Comparison of ENCODE assay signal across 9 cellular contexts in the genomic region with DNA sequence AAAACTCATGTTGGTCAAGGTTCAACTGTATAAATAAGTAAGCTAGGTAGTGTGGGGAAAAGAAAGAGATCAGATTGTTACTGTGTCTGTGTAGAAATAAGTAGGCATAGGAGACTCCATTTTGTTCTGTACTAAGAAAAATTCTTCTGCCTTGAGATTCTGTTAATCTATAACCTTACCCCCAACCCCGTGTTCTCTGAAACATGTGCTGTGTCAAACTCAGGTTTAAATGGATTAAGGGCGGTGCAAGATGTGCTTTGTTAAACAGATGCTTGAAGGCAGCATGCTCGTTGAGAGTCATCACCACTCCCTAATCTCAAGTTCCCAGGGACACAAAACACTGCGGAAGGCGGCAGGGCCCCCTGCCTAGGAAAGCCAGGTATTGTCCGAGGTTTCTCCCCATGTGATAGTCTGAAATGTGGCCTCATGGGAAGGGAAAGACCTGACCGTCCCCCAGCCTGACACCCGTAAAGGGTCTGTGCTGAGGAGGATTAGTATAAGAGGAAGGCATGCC. TPM values are rescaled to one million over a fixed set of nuclear protein-coding genes. Genes with fewer than 3 reads are reported as not detected.
DNase-seq lines count a peak whose midpoint lies in the region; ATAC-seq, FAIRE-seq and TF ChIP-seq lines count a peak whose summit lies in the region.
"Not testable (repeated sequence)": the region's sequence is repeated elsewhere in the genome, so short reads cannot be mapped to it uniquely, and the experiment has no call there.
"Had no signal": no experiment of that assay in that cellular context is flagged by ENCODE, and none has a peak within 500 bp of the region (broad histone marks: within the 10 kb centered on the region; RNA-seq: fewer than 3 reads in every experiment).

No MANE protein-coding gene starts in this region.

- not testable (repeated sequence) for H3K4me3 ChIP-seq in Caco-2 (ENCODE audit: low read depth, low read length); HUES64 (ENCODE audit: low read length); Peyer's patch; mesendoderm (ENCODE audit: low read length); trophoblast cell (ENCODE audit: low read depth, low read length); upper lobe of right lung
- H3K4me3 ChIP-seq in H1 (ENCODE audit: extremely low read depth in 1 of 4, insufficient read depth in 2 of 4, low read depth in 3 of 4, low read length in 4 of 4): peak overlapping the region in 1 of 4 experiments; percentile 13; a peak in 1 of 8 replicates
- H3K4me3 ChIP-seq in iPS-18a (ENCODE audit: low read length): peak overlapping the region; percentile 17

- not testable (repeated sequence) for H3K79me1 ChIP-seq in H1 (ENCODE audit: low read depth, low read length); mesendoderm (ENCODE audit: low read length); trophoblast cell (ENCODE audit: low read length)

- not testable (repeated sequence) for ATAC-seq in upper lobe of right lung

- DNase-seq in Caco-2 (peak; percentile 91 to 94), H1 (ENCODE audit: low read depth in 1 of 2, low spot score in 2 of 2) (peak; percentile 56 to 67), mesendoderm (peak; percentile 92), upper lobe of right lung (peak; percentile 70)
- DNase-seq in Peyer's patch, trophoblast cell: not testable (repeated sequence)

- H4K91ac ChIP-seq in H1 (replicated peaks; ENCODE audit: insufficient read length, low read length): not testable (repeated sequence)
- peak overlapping the region; percentile 33 for H4K91ac ChIP-seq in trophoblast cell (ENCODE audit: low read depth, low read length)

- H3K9me3 ChIP-seq in Caco-2: peaks cover 13% of the 10 kb centered on the region
- not testable (repeated sequence) for H3K9me3 ChIP-seq in HUES64 (ENCODE audit: insufficient read depth, low read depth, low read length); Peyer's patch; H1 (ENCODE audit: insufficient read depth in 2 of 2, low read depth in 1 of 2, low read length in 1 of 2); iPS-18a (ENCODE audit: control insufficient read depth, low read depth, low read length); trophoblast cell (ENCODE audit: insufficient read depth, low read depth, low read length); upper lobe of right lung

- not testable (repeated sequence) for TF ChIP-seq RAD21 in H1 (IDR thresholded peaks at IDR 0.05 in 1 of 2, conservative IDR thresholded peaks at IDR 0.05 in 1 of 2; ENCODE audit: low read depth in 2 of 2, low read length in 2 of 2)

- H3K4me1 ChIP-seq in Caco-2 (peaks cover 82% of the 10 kb centered on the region), HUES64 (ENCODE audit: insufficient read depth, low read length) (peaks cover 34% of the 10 kb centered on the region), Peyer's patch (peaks cover 0 to 10% (median 0%) of the 10 kb centered on the region in 4 donors), H1 (replicated peaks in 1 of 4; ENCODE audit: control insufficient read depth in 3 of 4, insufficient read depth in 4 of 4, low read length in 3 of 4) (peaks cover 6 to 21% (median 13%) of the 10 kb centered on the region in 4 experiments), iPS-18a (ENCODE audit: control insufficient read depth, low read depth, low read length) (peaks cover 20% of the 10 kb centered on the region), mesendoderm (ENCODE audit: control insufficient read depth, low read depth, low read length) (peaks cover 10% of the 10 kb centered on the region)
- not testable (repeated sequence) for H3K4me1 ChIP-seq in trophoblast cell (ENCODE audit: control insufficient read depth in 1 of 2, insufficient read depth in 2 of 2, low read length in 2 of 2); upper lobe of right lung

- not testable (repeated sequence) for H3K23ac ChIP-seq in H1 (ENCODE audit: insufficient read length); mesendoderm (ENCODE audit: low read length); trophoblast cell (ENCODE audit: low read length)

- not testable (repeated sequence) for H3K36me3 ChIP-seq in Caco-2 (ENCODE audit: control insufficient read depth, insufficient read depth, low read length); HUES64 (ENCODE audit: insufficient read depth, low read length); Peyer's patch; iPS-18a (ENCODE audit: control insufficient read depth, low read depth, low read length); mesendoderm (ENCODE audit: control insufficient read depth, insufficient read depth, low read length); trophoblast cell (ENCODE audit: control insufficient read depth in 1 of 2, insufficient read depth in 2 of 2, low read length in 2 of 2); upper lobe of right lung
- peaks cover 0 to 16% (median 1%) of the 10 kb centered on the region in 4 experiments; a peak in 2 of 8 replicates for H3K36me3 ChIP-seq in H1 (ENCODE audit: control insufficient read depth in 2 of 4, insufficient read depth in 4 of 4, low read length in 3 of 4)

- peak overlapping the region; percentile 93; the same call in 1 of the 2 replicates for H2BK5ac ChIP-seq in H1 (ENCODE audit: low read depth, low read length)
- H2BK5ac ChIP-seq in mesendoderm (ENCODE audit: low read length): not testable (repeated sequence)
- peak overlapping the region; percentile 52 for H2BK5ac ChIP-seq in trophoblast cell (ENCODE audit: low read depth, low read length, poor library complexity)

- H2BK15ac ChIP-seq in H1 (ENCODE audit: low read length); mesendoderm (replicated peaks; ENCODE audit: low read depth): not testable (repeated sequence)

- intact Hi-C loops in Caco-2 (cut with micrococcal nuclease; ENCODE audit: unreplicated experiment): loop anchor here (1.0 to 2.0 kb wide), 3 partner anchors 31 to 44 kb away; partner anchors contain the start of gene PMF1
- intact Hi-C loops in upper lobe of right lung (cut with DNase I): not testable (repeated sequence)

- not testable (repeated sequence) for H3K4ac ChIP-seq in H1 (replicated peaks; ENCODE audit: insufficient read length, low read depth, low read length); mesendoderm (ENCODE audit: low read depth, low read length); trophoblast cell (ENCODE audit: low read depth, low read length)

- not testable (repeated sequence) for H3K23me2 ChIP-seq in H1 (ENCODE audit: low read depth, low read length)

- not testable (repeated sequence) for TF ChIP-seq POLR2A in Peyer's patch (IDR thresholded peaks at IDR 0.05); H1 (IDR thresholded peaks at IDR 0.05; ENCODE audit: control extremely low read depth in 1 of 2, low read depth in 2 of 2, low read length in 2 of 2)

- H3K14ac ChIP-seq in H1 (ENCODE audit: insufficient read length); trophoblast cell (ENCODE audit: low read length): not testable (repeated sequence)

- 2% methylated on average over 6 of the region's 8 CpGs for WGBS in HUES64
- 1% methylated on average over 8 of the region's 8 CpGs; no CpG with 5 or more reads in 1 of the 2 experiments for WGBS in H1 (ENCODE audit: extremely low coverage in 1 of 2, insufficient coverage in 1 of 2, insufficient read length in 1 of 2, insufficient replicate concordance in 2 of 2, low coverage in 1 of 2, low lambda C conversion rate in 2 of 2, missing lambda C conversion rate in 1 of 2), 2 experiments
- no CpG with 5 or more reads among the region's 8 CpGs for WGBS in mesendoderm (ENCODE audit: extremely low coverage, insufficient coverage, low lambda C conversion rate)
- no CpG with 5 or more reads among the region's 8 CpGs for WGBS in trophoblast cell (ENCODE audit: extremely low coverage, insufficient coverage, insufficient read length)

- H3K27me3 ChIP-seq in Caco-2 (replicated peaks; ENCODE audit: control insufficient read depth, insufficient read depth, low read length); HUES64 (ENCODE audit: insufficient read depth, low read length); Peyer's patch; H1 (replicated peaks in 1 of 4; ENCODE audit: control insufficient read depth in 3 of 4, extremely low read depth in 1 of 4, insufficient read depth in 3 of 4, low read length in 3 of 4); iPS-18a (ENCODE audit: control insufficient read depth, insufficient read depth, low read length); mesendoderm (ENCODE audit: insufficient read depth, low read length, poor library complexity); trophoblast cell (ENCODE audit: insufficient read depth, low read length); upper lobe of right lung: not testable (repeated sequence)

- H3K27ac Mint-ChIP-seq in Caco-2 (ENCODE audit: unreplicated experiment): peak overlapping the region; percentile 87

- H3K4me1 Mint-ChIP-seq in Caco-2 (ENCODE audit: low read depth, unreplicated experiment): peaks cover 36% of the 10 kb centered on the region

- BruUV-seq in Caco-2 (replicated peaks; lab: Mats Ljungman, UMichigan): not testable (repeated sequence)

- not testable (repeated sequence) for H4K12ac ChIP-seq in trophoblast cell (ENCODE audit: low read depth, low read length)

- H2BK20ac ChIP-seq in H1 (ENCODE audit: low read length): not testable (repeated sequence)

- TF ChIP-seq EP300 in H1 (IDR thresholded peaks at IDR 0.05; ENCODE audit: borderline replicate concordance in 1 of 2, low read depth in 2 of 2, low read length in 2 of 2): not testable (repeated sequence)

- H4K5ac ChIP-seq in H1 (ENCODE audit: insufficient read length, low read depth, low read length): peak overlapping the region; percentile 36
- H4K5ac ChIP-seq in mesendoderm (ENCODE audit: low read length): not testable (repeated sequence)

- H3K36me3 Mint-ChIP-seq in Caco-2 (ENCODE audit: insufficient read depth, unreplicated experiment): peaks cover 43% of the 10 kb centered on the region

- not testable (repeated sequence) for H2AFZ ChIP-seq in H1 (ENCODE audit: low read length); trophoblast cell (ENCODE audit: insufficient read depth, low read length, poor library complexity)

- not testable (repeated sequence) for TF ChIP-seq CTCF in Caco-2 (IDR thresholded peaks at IDR 0.05; ENCODE audit: insufficient read depth in 1 of 2, low read depth in 1 of 2, low read length in 1 of 2, severe bottlenecking in 1 of 2, unreplicated experiment in 1 of 2); Peyer's patch (IDR thresholded peaks at IDR 0.05); H1 (IDR thresholded peaks at IDR 0.05; ENCODE audit: control extremely low read depth in 1 of 3, insufficient read depth in 1 of 3, low read depth in 1 of 3, low read length in 3 of 3); upper lobe of right lung (IDR thresholded peaks at IDR 0.05)

- not testable (repeated sequence) for H3K79me2 ChIP-seq in H1 (ENCODE audit: control insufficient read depth in 1 of 2, insufficient read depth in 2 of 2, low read length in 2 of 2); mesendoderm (ENCODE audit: control insufficient read depth, insufficient read depth, low read length); trophoblast cell (ENCODE audit: control insufficient read depth, insufficient read depth, low read length, poor library complexity)

- not testable (repeated sequence) for H2AK5ac ChIP-seq in H1 (ENCODE audit: low read depth, low read length); mesendoderm (ENCODE audit: low read length); trophoblast cell (ENCODE audit: low read length)

- peak overlapping the region; percentile 53 for H3K9ac ChIP-seq in HUES64 (ENCODE audit: low read depth, low read length)
- H3K9ac ChIP-seq in H1 (replicated peaks in 1 of 4; ENCODE audit: extremely low read depth in 1 of 4, low read depth in 3 of 4, low read length in 3 of 4); trophoblast cell (ENCODE audit: low read length): not testable (repeated sequence)
- peak overlapping the region; percentile 50 for H3K9ac ChIP-seq in iPS-18a (ENCODE audit: low read length)
- H3K9ac ChIP-seq in mesendoderm (ENCODE audit: low read length): peak overlapping the region; percentile 26

- not testable (repeated sequence) for H3K9me3 Mint-ChIP-seq in Caco-2 (ENCODE audit: unreplicated experiment)

- not testable (repeated sequence) for H2BK12ac ChIP-seq in H1 (ENCODE audit: low read depth, low read length); trophoblast cell (ENCODE audit: low read length)

- not testable (repeated sequence) for H3K56ac ChIP-seq in H1 (replicated peaks; ENCODE audit: insufficient read length, low read depth, low read length)
- peak overlapping the region; percentile 6 for H3K56ac ChIP-seq in mesendoderm (ENCODE audit: low read length)

- POLR2A ChIA-PET in Caco-2 (lab: Charles Lee): interaction anchor here (0.7 kb wide), 1 partner anchor 747 kb away, joined by 4 read pairs; no protein-coding TSS in a partner anchor
- POLR2A ChIA-PET in H1 (lab: Charles Lee; ENCODE audit: partially characterized antibody): interaction anchor here (0.6 to 2.0 kb wide), 6 partner anchors 12 to 299 kb away, joined by 3 to 14 read pairs (median 5); partner anchors contain the start of gene SLC25A44

- not testable (repeated sequence) for H4K20me1 ChIP-seq in H1 (replicated peaks in 1 of 2; ENCODE audit: control insufficient read depth in 1 of 2, insufficient read depth in 2 of 2, low read length in 2 of 2)

- not testable (repeated sequence) for FAIRE-seq in H1 (lab: Jason Lieb, UNC)

- peak overlapping the region; percentile 19 to 42; a peak in 2 of 4 replicates for H3K4me2 ChIP-seq in H1 (ENCODE audit: insufficient read depth in 1 of 2, low read depth in 2 of 2, low read length in 2 of 2)
- not testable (repeated sequence) for H3K4me2 ChIP-seq in mesendoderm (ENCODE audit: low read length); trophoblast cell (ENCODE audit: low read length)

- H3K27ac ChIP-seq in HUES64 (ENCODE audit: low read depth, low read length) (peak overlapping the region; percentile 98), Peyer's patch (peak overlapping the region in 3 of 4 donors; percentile 49 to 81 (median 73)), H1 (ENCODE audit: low read depth, low read length) (peak overlapping the region; percentile 67; the same call in 1 of the 2 replicates), iPS-18a (ENCODE audit: low read length) (peak overlapping the region; percentile 85), mesendoderm (ENCODE audit: low read depth, low read length) (peak overlapping the region; percentile 66), trophoblast cell (ENCODE audit: low read depth, low read length) (peak overlapping the region; percentile 11), upper lobe of right lung (peak overlapping the region; percentile 5)

- not testable (repeated sequence) for H3K27me3 Mint-ChIP-seq in Caco-2 (ENCODE audit: insufficient read depth, unreplicated experiment)

- not testable (repeated sequence) for H4K8ac ChIP-seq in H1 (ENCODE audit: extremely low read depth, insufficient read depth, low read length); mesendoderm (ENCODE audit: low read depth, low read length); trophoblast cell (ENCODE audit: low read depth, low read length)

- H3K18ac ChIP-seq in H1 (ENCODE audit: extremely low read depth, low read length); mesendoderm (ENCODE audit: low read length); trophoblast cell (ENCODE audit: low read length): not testable (repeated sequence)

- H2BK120ac ChIP-seq in H1 (replicated peaks; ENCODE audit: low read depth, low read length); mesendoderm (ENCODE audit: low read depth, low read length): not testable (repeated sequence)
- H2BK120ac ChIP-seq in trophoblast cell (ENCODE audit: insufficient read depth, low read length, poor library complexity): peak overlapping the region; percentile 57

- peak overlapping the region; percentile 58 for H3K4me3 Mint-ChIP-seq in Caco-2 (ENCODE audit: unreplicated experiment)

- CTCF ChIA-PET in Caco-2 (lab: Charles Lee): not testable (repeated sequence)
- CTCF ChIA-PET in H1 (lab: Charles Lee; ENCODE audit: partially characterized antibody): interaction anchor here (0.6 to 2.0 kb wide), 4 partner anchors 13 to 40 kb away, joined by 3 to 7 read pairs (median 4); no protein-coding TSS in a partner anchor

RNA-seq across cellular contexts. Expression of gene SLC25A44, which starts 12.4 kb away (rescaled TPM):
- total RNA-seq in Caco-2 (2022): 29.3 and 31.1 TPM in 2 replicates
- polyA plus RNA-seq in HUES64 (2013, experiment 1 of 2): 19.3 TPM
- 20.0 TPM for polyA plus RNA-seq in HUES64 (2013, experiment 2 of 2)
- 10 to 100 TPM; 15.7 to 40.6 (median 33.7) TPM for total RNA-seq in Peyer's patch
- 23.4 and 31.4 TPM in 2 replicates for total RNA-seq in H1 (2021; fragmentation: NEBNext Ultra II Directional; extraction: Animal tissue kit (Norgen Biotek cat#: 25700))
- polyA plus RNA-seq in H1 (2011; rRNA removed): 27.0 and 32.1 TPM in 2 replicates
- 26.1 TPM for polyA plus RNA-seq in H1 (2011; cell fraction: cytosol; rRNA removed)
- 19.4 TPM for polyA plus RNA-seq in H1 (2011; cell fraction: nucleus; rRNA removed)
- 21.8 to 26.9 TPM (median 25.5 TPM) in 4 replicates for polyA plus RNA-seq in H1 (2012, experiment 1 of 2)
- 11.2 TPM for polyA plus RNA-seq in H1 (2012, experiment 2 of 2)
- polyA plus RNA-seq in H1 (2013, experiment 1 of 2): 19.3 TPM
- polyA plus RNA-seq in H1 (2013, experiment 2 of 2): 21.1 TPM
- polyA minus RNA-seq in H1 (2011; rRNA and poly(A)+ RNA removed): 50.6 and 53.0 TPM in 2 replicates
- polyA minus RNA-seq in H1 (2011; cell fraction: cytosol; rRNA and poly(A)+ RNA removed): 18.2 TPM
- polyA minus RNA-seq in H1 (2011; cell fraction: nucleus; rRNA and poly(A)+ RNA removed): 15.3 TPM
- 16.8 TPM for polyA plus RNA-seq in mesendoderm (2013, experiment 1 of 2)
- 17.0 TPM for polyA plus RNA-seq in mesendoderm (2013, experiment 2 of 2)
- 15.7 and 16.0 TPM in 2 replicates for polyA plus RNA-seq in trophoblast cell (2013)
- total RNA-seq in upper lobe of right lung: 24.9 TPM

RNA-seq across cellular contexts. Expression of gene SEMA4A, which starts 28.1 kb away (rescaled TPM):
- total RNA-seq in Caco-2 (2022) (0.52 and 1.3 TPM in 2 replicates), Peyer's patch (10 to 100 TPM in 1 of 4 donors, 1 to 10 TPM in 3; 1.5 to 19.0 (median 3.2) TPM), upper lobe of right lung (30.7 TPM)
- 5.7 TPM for polyA plus RNA-seq in HUES64 (2013, experiment 1 of 2)
- polyA plus RNA-seq in HUES64 (2013, experiment 2 of 2): 4.9 TPM
- total RNA-seq in H1 (2021; fragmentation: NEBNext Ultra II Directional; extraction: Animal tissue kit (Norgen Biotek cat#: 25700)): 5.9 and 7.3 TPM in 2 replicates
- polyA plus RNA-seq in H1 (2011; rRNA removed): 10.6 and 12.0 TPM in 2 replicates
- polyA plus RNA-seq in H1 (2011; cell fraction: cytosol; rRNA removed): 10.3 TPM
- 27.7 TPM for polyA plus RNA-seq in H1 (2011; cell fraction: nucleus; rRNA removed)
- polyA plus RNA-seq in H1 (2012, experiment 1 of 2): 5.9 to 11.9 TPM (median 8.7 TPM) in 4 replicates
- polyA plus RNA-seq in H1 (2012, experiment 2 of 2): 6.4 TPM
- 6.5 TPM for polyA plus RNA-seq in H1 (2013, experiment 1 of 2)
- 6.3 TPM for polyA plus RNA-seq in H1 (2013, experiment 2 of 2)
- 11.9 TPM in 2 replicates for polyA minus RNA-seq in H1 (2011; rRNA and poly(A)+ RNA removed)
- 12.0 TPM for polyA minus RNA-seq in H1 (2011; cell fraction: cytosol; rRNA and poly(A)+ RNA removed)
- 15.1 TPM for polyA minus RNA-seq in H1 (2011; cell fraction: nucleus; rRNA and poly(A)+ RNA removed)
- polyA plus RNA-seq in mesendoderm (2013, experiment 1 of 2): 1.3 TPM
- 1.1 TPM for polyA plus RNA-seq in mesendoderm (2013, experiment 2 of 2)
- 0.47 and 0.83 TPM in 2 replicates for polyA plus RNA-seq in trophoblast cell (2013)
- total RNA-seq: HT1080 had no signal

RNA-seq across cellular contexts. Expression of gene PMF1, which starts 31.3 kb away (rescaled TPM):
- total RNA-seq in Caco-2 (2022) (90.2 and 95.7 TPM in 2 replicates), Peyer's patch (10 to 100 TPM; 39.9 to 52.8 (median 43.6) TPM), upper lobe of right lung (47.4 TPM)
- polyA plus RNA-seq in HUES64 (2013, experiment 1 of 2): 99.5 TPM
- polyA plus RNA-seq in HUES64 (2013, experiment 2 of 2): 96.0 TPM
- total RNA-seq in H1 (2021; fragmentation: NEBNext Ultra II Directional; extraction: Animal tissue kit (Norgen Biotek cat#: 25700)): 113 and 116 TPM in 2 replicates
- 296 and 337 TPM in 2 replicates for polyA plus RNA-seq in H1 (2011; rRNA removed)
- 245 TPM for polyA plus RNA-seq in H1 (2011; cell fraction: cytosol; rRNA removed)
- 147 TPM for polyA plus RNA-seq in H1 (2011; cell fraction: nucleus; rRNA removed)
- 99.8 to 147 TPM (median 136 TPM) in 4 replicates for polyA plus RNA-seq in H1 (2012, experiment 1 of 2)
- polyA plus RNA-seq in H1 (2012, experiment 2 of 2): 165 TPM
- polyA plus RNA-seq in H1 (2013, experiment 1 of 2): 91.8 TPM
- 90.0 TPM for polyA plus RNA-seq in H1 (2013, experiment 2 of 2)
- polyA minus RNA-seq in H1 (2011; rRNA and poly(A)+ RNA removed): 59.3 and 61.4 TPM in 2 replicates
- polyA minus RNA-seq in H1 (2011; cell fraction: cytosol; rRNA and poly(A)+ RNA removed): 43.6 TPM
- 23.0 TPM for polyA minus RNA-seq in H1 (2011; cell fraction: nucleus; rRNA and poly(A)+ RNA removed)
- 115 TPM for polyA plus RNA-seq in mesendoderm (2013, experiment 1 of 2)
- polyA plus RNA-seq in mesendoderm (2013, experiment 2 of 2): 112 TPM
- polyA plus RNA-seq in trophoblast cell (2013): 63.3 and 68.8 TPM in 2 replicates

Comparison
In these comparisons a context has a peak if more than half of its experiments do, and no peak if none do; other contexts are left out.
1. H3K27ac ChIP-seq: peak in every context shown above with its lines; median percentile 98 in HUES64; 85 in iPS-18a; 73 in Peyer's patch; 67 in H1; 66 in mesendoderm; 11 in trophoblast cell; 5 in upper lobe of right lung.